In genomic region chr2:54726431-54726830, GRCh38 we compare ENCODE assay signal across 17 cellular contexts. TPM values are rescaled to one million over a fixed set of nuclear protein-coding genes. Genes with fewer than 3 reads are reported as not detected.
A peak's percentile ranks its signal among the peaks of the same experiment; 100 is the strongest.
DNase-seq lines count a peak whose midpoint lies in the region; ATAC-seq and TF ChIP-seq lines count a peak whose summit lies in the region.
"Had no signal": no experiment of that assay in that cellular context is flagged by ENCODE, and none has a peak within 500 bp of the region (broad histone marks: within the 10 kb centered on the region; RNA-seq: fewer than 3 reads in every experiment).

No MANE protein-coding gene starts in this region.

- peaks cover 11% of the 10 kb centered on the region for H3F3A ChIP-seq in DOHH2 (ENCODE audit: control insufficient read depth, insufficient read depth)

- H4K20me1 ChIP-seq in DOHH2 (ENCODE audit: control insufficient read depth, insufficient read depth, low read depth, low read length) (no peaks in the 10 kb centered on the region), OCI-LY7 (ENCODE audit: insufficient read depth, low read length) (peaks cover 23% of the 10 kb centered on the region)

- CTCF ChIA-PET in OCI-LY7 (lab: Charles Lee; ENCODE audit: unreplicated experiment), result no interaction called here

- H3K27me3 Mint-ChIP-seq in neural crest cell (ENCODE audit: low read depth), result peaks cover 47% of the 10 kb centered on the region

- H3K4me1 ChIP-seq in DOHH2 (ENCODE audit: control insufficient read depth, low read length), result peaks cover 43% of the 10 kb centered on the region
- H3K4me1 ChIP-seq in OCI-LY7 (ENCODE audit: insufficient read depth, low read length, poor library complexity, severe bottlenecking), result peaks cover 53% of the 10 kb centered on the region
- peaks cover 3 to 8% of the 10 kb centered on the region in 2 donors for H3K4me1 ChIP-seq in uterus

- no peaks in the 10 kb centered on the region for H3K27me3 ChIP-seq in DOHH2 (ENCODE audit: control insufficient read depth, low read length)
- H3K27me3 ChIP-seq in dorsolateral prefrontal cortex, result no peaks in the 10 kb centered on the region
- H3K27me3 ChIP-seq in uterus, result no peaks in the 10 kb centered on the region

- no peak overlapping the region for H2AFZ ChIP-seq in OCI-LY7 (ENCODE audit: low read length)

- POLR2A ChIA-PET in OCI-LY7 (lab: Charles Lee), result interaction anchor here (0.7 to 2.6 kb wide), 11 partner anchors 9 to 750 kb away, joined by 3 to 15 read pairs (median 6); no protein-coding TSS in a partner anchor

- H3K27ac ChIP-seq in DOHH2 (ENCODE audit: low read depth, low read length) (no peak overlapping the region), OCI-LY7 (ENCODE audit: low read depth, low read length, poor library complexity, severe bottlenecking) (peak overlapping the region; percentile 52), dorsolateral prefrontal cortex (peak overlapping the region in 16 of 59 donors; percentile 12 to 87 (median 61)), uterus (no peak overlapping the region)

- H3K79me2 ChIP-seq in DOHH2 (ENCODE audit: control insufficient read depth, low read length) (peaks cover 75% of the 10 kb centered on the region), OCI-LY7 (ENCODE audit: insufficient read depth, low read depth, low read length) (peaks cover 71% of the 10 kb centered on the region)

- DNase-seq in OCI-LY7 (ENCODE audit: low spot score) (peak; percentile 27), dorsolateral prefrontal cortex (no peak), neural crest cell (ENCODE audit: low read depth, low spot score) (no peak), uterus (no peak)
- DNase-seq: ACHN, EL, GF-D8, KBM-7, NCI-H1092, NCI-H1436, NCI-H187 treated with DMSO at 0.1 percent for 48 hours, NCI-H2107, Right ventricle myocardium superior, SW 1271 had no signal

- TF ChIP-seq CTCF in DOHH2 (IDR thresholded peaks at IDR 0.05; ENCODE audit: low read depth, low read length, poor library complexity, severe bottlenecking), result no peak
- no peak for TF ChIP-seq CTCF in OCI-LY7 (conservative IDR thresholded peaks at IDR 0.05; ENCODE audit: low read length)
- no peak for TF ChIP-seq CTCF in dorsolateral prefrontal cortex (IDR thresholded peaks at IDR 0.05 in 54 of 56, conservative IDR thresholded peaks at IDR 0.05 in 2 of 56; ENCODE audit: low read depth in 1 of 56, partially characterized antibody in 56 of 56)
- TF ChIP-seq CTCF in neural crest cell (conservative IDR thresholded peaks at IDR 0.05), result no peak
- no peak for TF ChIP-seq CTCF in uterus (IDR thresholded peaks at IDR 0.05)

- peaks cover 22% of the 10 kb centered on the region for H3K4me1 Mint-ChIP-seq in neural crest cell

- H3K9me3 ChIP-seq in DOHH2 (ENCODE audit: control insufficient read depth, insufficient read depth, low read length) (no peaks in the 10 kb centered on the region), OCI-LY7 (ENCODE audit: low read length) (peaks cover under 1% of the 10 kb centered on the region; the same call in 1 of the 2 replicates), uterus (no peaks in the 10 kb centered on the region)

- no peak overlapping the region for H3K27ac Mint-ChIP-seq in neural crest cell (ENCODE audit: unreplicated experiment)

- H3K36me3 ChIP-seq in DOHH2 (ENCODE audit: control insufficient read depth, low read length) (peaks cover 51% of the 10 kb centered on the region), OCI-LY7 (ENCODE audit: insufficient read depth, low read length) (peaks cover 46% of the 10 kb centered on the region), uterus (no peaks in the 10 kb centered on the region)

- no peaks in the 10 kb centered on the region for H3K36me3 Mint-ChIP-seq in neural crest cell (ENCODE audit: low read depth)

- BruUV-seq in OCI-LY7 (replicated peaks; lab: Mats Ljungman, UMichigan), result no TSS peak

- peak overlapping the region; percentile 88 for H3K4me2 ChIP-seq in DOHH2 (ENCODE audit: low read length)
- peak overlapping the region; percentile 91 for H3K4me2 ChIP-seq in OCI-LY7 (ENCODE audit: low read length)

- H3K4me3 ChIP-seq in DOHH2 (ENCODE audit: low read length), result peak overlapping the region; percentile 76
- H3K4me3 ChIP-seq in OCI-LY7 (ENCODE audit: low read depth, low read length, poor library complexity, severe bottlenecking), result peak overlapping the region; percentile 79
- H3K4me3 ChIP-seq in dorsolateral prefrontal cortex, result peak overlapping the region in 46 of 59 donors; percentile 1 to 97 (median 88)
- H3K4me3 ChIP-seq in uterus, result no peak overlapping the region

- no peak for ATAC-seq in HG03442 (IDR thresholded peaks at IDR 0.05; ENCODE audit: unreplicated experiment)
- no peak for ATAC-seq in GM21360 (IDR thresholded peaks at IDR 0.05; ENCODE audit: unreplicated experiment)

- TF ChIP-seq POLR2A in uterus (IDR thresholded peaks at IDR 0.05), result no peak

- intact Hi-C loops in OCI-LY7 (cut with micrococcal nuclease; ENCODE audit: unreplicated experiment), result no loop called here
- intact Hi-C loops in dorsolateral prefrontal cortex (cut with DNase I), result loop anchor here (10.0 kb wide), 5 partner anchors 238 to 788 kb away; partner anchors contain the start of gene CFAP36 (in 1 of the 2)
- intact Hi-C loops in uterus (cut with DNase I; ENCODE audit: low total_unique reads), result no loop called here

- H3K4me3 Mint-ChIP-seq in neural crest cell, result peak overlapping the region; percentile 96

- H3K9me3 Mint-ChIP-seq in neural crest cell, result no peaks in the 10 kb centered on the region

- H3K9me2 ChIP-seq in DOHH2 (replicated peaks; ENCODE audit: control insufficient read depth, low read length) (no peaks in the 10 kb centered on the region), OCI-LY7 (ENCODE audit: insufficient read depth, low read length) (no peaks in the 10 kb centered on the region)

RNA-seq across cellular contexts. Expression of gene EML6, which starts 3.0 kb away (rescaled TPM):
- total RNA-seq in OCI-LY7 (2014; rRNA removed; shearing (Covaris generic)), result 298 and 367 TPM in 2 replicates
- total RNA-seq in OCI-LY7 (2022) (310 and 338 TPM in 2 replicates), dorsolateral prefrontal cortex (10 to 100 TPM; 19.0 to 50.3 (median 33.2) TPM), neural crest cell (7.4 and 8.1 TPM in 2 replicates), uterus (1 to 10 TPM in 3 of 4 donors, under 1 TPM in 1; 0.26 to 2.4 (median 1.5) TPM)

Comparison
In these comparisons a context has a peak if more than half of its experiments do, and no peak if none do; other contexts are left out.
1. H3K4me3 ChIP-seq: peak in DOHH2 (single experiment), OCI-LY7 (single experiment) and dorsolateral prefrontal cortex (46 of 59); none in uterus (0 of 2).
2. RNA of gene EML6, which starts 3.0 kb away (total RNA-seq): 298 to 367 TPM in OCI-LY7; 19.0 to 50.3 TPM in dorsolateral prefrontal cortex, 7.4 to 8.1 TPM in neural crest cell and 0.26 to 2.4 TPM in uterus; every median in the first group is over 4 times any median in the second.
3. intact Hi-C loops: an anchor here in dorsolateral prefrontal cortex (10.0 kb wide); none called in OCI-LY7 and uterus.